In genomic region chr11:12813371-12814225, GRCh38 we compare ENCODE assay signal across 11 cellular contexts.
DNase-seq lines count a peak whose midpoint lies in the region; ATAC-seq, FAIRE-seq and TF ChIP-seq lines count a peak whose summit lies in the region.
"Had no signal": no experiment of that assay in that cellular context is flagged by ENCODE, and none has a peak within 500 bp of the region (broad histone marks: within the 10 kb centered on the region; RNA-seq: fewer than 3 reads in every experiment).

No MANE protein-coding gene starts in this region.

- H3K79me2 ChIP-seq in KMS-11 (ENCODE audit: insufficient read depth, low read depth): peaks cover 45% of the 10 kb centered on the region; the same call in 1 of the 2 replicates

- no peak overlapping the region for H2AFZ ChIP-seq in KMS-11 (ENCODE audit: low read depth)

- H3K36me3 ChIP-seq in KMS-11 (ENCODE audit: insufficient read depth) (no peaks in the 10 kb centered on the region), stomach smooth muscle (ENCODE audit: control insufficient read depth in 2 of 2, insufficient read depth in 2 of 2, low read length in 2 of 2) (no peaks in the 10 kb centered on the region)

- no peak for ATAC-seq in HG03469 (IDR thresholded peaks at IDR 0.05; ENCODE audit: unreplicated experiment)

- H3K4me1 Mint-ChIP-seq in chondrocyte (ENCODE audit: low read depth): peaks cover 68% of the 10 kb centered on the region

- no peak for FAIRE-seq in frontal cortex (lab: Jason Lieb, UNC)

- H3K27me3 ChIP-seq in KMS-11 (ENCODE audit: insufficient read depth, low read depth): no peaks in the 10 kb centered on the region
- H3K27me3 ChIP-seq in layer of hippocampus (ENCODE audit: control insufficient read depth, insufficient read depth, low read length): no peaks in the 10 kb centered on the region
- H3K27me3 ChIP-seq in stomach smooth muscle (ENCODE audit: control insufficient read depth in 1 of 2, insufficient read depth in 2 of 2, low read length in 2 of 2): no peaks in the 10 kb centered on the region

- H3K4me2 ChIP-seq in KMS-11: peak overlapping the region; percentile 36; the same call in 1 of the 2 replicates

- no peak overlapping the region for H3K4me3 Mint-ChIP-seq in chondrocyte (ENCODE audit: unreplicated experiment)
- H3K4me3 Mint-ChIP-seq: T-helper 1 cell treated with Interleukin-12 subunit alpha and Interleukin-12 subunit beta and Interleukin-4 antibody, amounts not matched to agents 30 μg/mL and 1 μg/mL, for 36 hours had no signal

- H3K9me3 ChIP-seq in stomach smooth muscle (ENCODE audit: control insufficient read depth in 2 of 2, low read length in 2 of 2): no peaks in the 10 kb centered on the region

- H4K20me1 ChIP-seq in KMS-11 (ENCODE audit: insufficient read depth): no peaks in the 10 kb centered on the region

- TF ChIP-seq CTCF in KMS-11 (conservative IDR thresholded peaks at IDR 0.05; ENCODE audit: low read depth, low read length) (no peak), chondrocyte (IDR thresholded peaks at IDR 0.05) (no peak)

- peaks cover 76% of the 10 kb centered on the region for H3K4me1 ChIP-seq in KMS-11 (ENCODE audit: low read depth, poor library complexity, severe bottlenecking)
- H3K4me1 ChIP-seq in stomach smooth muscle (ENCODE audit: control insufficient read depth, insufficient read depth, low read length): peaks cover 71% of the 10 kb centered on the region

- H3K9ac ChIP-seq in KMS-11 (peak overlapping the region; percentile 55; the same call in 1 of the 2 replicates), stomach smooth muscle (ENCODE audit: low read length in 2 of 2) (peak overlapping the region; percentile 39 to 48)

- H3K9me3 Mint-ChIP-seq in chondrocyte (ENCODE audit: low read depth): no peaks in the 10 kb centered on the region
- H3K9me3 Mint-ChIP-seq: T-helper 1 cell treated with Interleukin-12 subunit alpha and Interleukin-12 subunit beta and Interleukin-4 antibody, amounts not matched to agents 30 μg/mL and 1 μg/mL, for 36 hours had no signal

- H3K27me3 Mint-ChIP-seq in chondrocyte (ENCODE audit: low read depth): no peaks in the 10 kb centered on the region

- H3K4me3 ChIP-seq in KMS-11 (IDR thresholded peaks at IDR 0.05; ENCODE audit: insufficient read depth, low read depth, low read length) (no peak overlapping the region), stomach smooth muscle (ENCODE audit: low read length in 2 of 2) (peak overlapping the region; percentile 41 to 70)

- peak overlapping the region; percentile 42 for H3K27ac Mint-ChIP-seq in chondrocyte (ENCODE audit: unreplicated experiment)
- H3K27ac Mint-ChIP-seq: T-helper 1 cell treated with Interleukin-12 subunit alpha and Interleukin-12 subunit beta and Interleukin-4 antibody, amounts not matched to agents 30 μg/mL and 1 μg/mL, for 36 hours had no signal

- H3K27ac ChIP-seq in KMS-11 (peak overlapping the region; percentile 81), layer of hippocampus (ENCODE audit: low read depth, low read length) (peak overlapping the region; percentile 8), stomach smooth muscle (ENCODE audit: low read length) (peak overlapping the region; percentile 82)

- no peaks in the 10 kb centered on the region for H3K36me3 Mint-ChIP-seq in chondrocyte (ENCODE audit: low read depth)

- DNase-seq in chondrocyte (ENCODE audit: low spot score) (no peak), frontal cortex (ENCODE audit: low spot score in 2 of 2) (no peak), GM19240 (ENCODE audit: insufficient read length, low spot score) (no peak), MV-4-11 (lab: John Stamatoyannopoulos, UW) (no peak)
- DNase-seq: activated naive CD4-positive, alpha-beta T cell treated with Interleukin-2 at 50 U/mL for 16 hours; Karpas-422 had no signal

Comparison
In these comparisons a context has a peak if more than half of its experiments do, and no peak if none do; other contexts are left out.
1. H3K27ac ChIP-seq: peak in every context shown above with its lines; median percentile 82 in stomach smooth muscle; 81 in KMS-11; 8 in layer of hippocampus.